1 cellular context compared by ENCODE assay signal in the genomic region with DNA sequence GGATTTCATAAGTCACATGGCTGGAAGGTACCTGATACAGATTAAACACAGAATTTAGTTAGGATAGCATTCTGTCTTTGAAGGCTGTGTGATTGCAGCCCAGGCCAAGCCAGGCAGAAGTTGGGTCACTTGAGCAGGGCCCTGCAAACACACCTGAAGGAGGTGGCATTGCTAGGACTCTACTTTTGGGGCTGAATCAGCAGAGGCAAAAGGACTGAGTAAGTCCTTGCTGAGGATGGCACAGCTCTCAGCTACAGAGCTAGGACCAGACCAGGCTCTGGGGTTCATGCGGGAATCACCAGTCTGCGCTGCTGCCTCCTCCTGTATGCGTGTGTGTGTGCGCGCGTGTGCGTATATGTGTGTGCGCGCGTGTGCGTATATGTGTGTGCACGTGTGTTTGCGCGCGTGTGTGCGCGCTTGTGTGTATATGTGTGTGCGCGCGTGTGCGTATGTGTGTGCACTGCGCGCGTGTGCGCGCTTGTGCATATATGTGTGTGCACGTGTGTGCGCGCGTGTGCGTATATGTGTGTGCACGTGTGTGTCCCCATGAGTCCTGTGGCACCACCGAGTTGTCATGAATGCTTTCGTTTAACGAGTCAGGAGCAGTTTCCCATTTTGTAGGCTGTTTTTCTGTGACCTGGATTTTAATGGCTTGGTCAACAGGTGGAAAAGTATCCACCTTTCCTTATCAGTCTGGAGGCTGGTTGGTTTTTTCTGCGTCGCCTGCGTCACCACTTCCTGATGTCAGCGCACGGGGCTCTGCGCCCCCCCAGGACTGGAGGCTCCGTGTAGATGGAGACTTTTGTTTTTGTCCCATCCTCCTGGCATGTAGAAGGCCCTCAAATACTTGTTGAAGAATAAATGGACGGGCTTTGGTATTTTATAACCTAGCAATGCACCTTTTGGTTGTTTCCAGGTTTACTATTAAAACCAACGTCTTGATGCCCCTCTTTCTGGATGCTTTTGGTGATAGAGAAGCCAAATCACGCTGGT.
TF ChIP-seq lines count a peak whose summit lies in the region.

No MANE protein-coding gene starts in this region.

TF ChIP-seq in endothelial cell of umbilical vein, 7 proteins besides CTCF, POLR2A, EP300 and RAD21 (continued from another document):
- TF ChIP-seq POLR2AphosphoS5 (IDR thresholded peaks at IDR 0.05; ENCODE audit: insufficient read depth, low read depth, low read length): no peak
- no peak for TF ChIP-seq MYC (IDR thresholded peaks at IDR 0.05; ENCODE audit: low read depth, low read length)
